Comparison of ENCODE assay signal across 20 cellular contexts in the genomic region with DNA sequence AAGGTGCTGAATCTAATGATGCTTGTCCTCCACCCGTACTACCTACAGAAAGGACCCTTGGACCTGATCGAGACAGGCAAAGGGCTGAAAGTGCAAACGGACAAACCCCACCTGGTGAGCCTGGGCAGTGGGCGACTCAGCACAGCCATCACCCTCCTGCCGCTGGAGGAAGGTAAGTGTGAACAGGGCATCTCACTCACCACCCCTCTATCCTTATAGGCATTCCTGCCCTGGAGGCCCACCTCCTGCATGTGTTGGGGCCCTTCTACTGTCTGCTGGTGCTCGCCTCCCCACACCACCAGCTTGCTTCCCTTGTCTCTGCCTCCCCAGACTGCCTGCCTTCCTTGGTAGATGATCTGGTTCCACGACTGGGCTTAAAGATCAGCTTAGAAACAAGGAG. TPM values are rescaled to one million over a fixed set of nuclear protein-coding genes. Genes with fewer than 3 reads are reported as not detected.
DNase-seq lines count a peak whose midpoint lies in the region; ATAC-seq and TF ChIP-seq lines count a peak whose summit lies in the region.
"Had no signal": no experiment of that assay in that cellular context is flagged by ENCODE, and none has a peak within 500 bp of the region (broad histone marks: within the 10 kb centered on the region; RNA-seq: fewer than 3 reads in every experiment).

No MANE protein-coding gene starts in this region.

- no peaks in the 10 kb centered on the region for H3K9me2 ChIP-seq in GM23338 (ENCODE audit: insufficient read depth)

- H3F3A ChIP-seq in GM23338 (replicated peaks; ENCODE audit: low read depth) (peaks cover 10% of the 10 kb centered on the region), smooth muscle cell (ENCODE audit: low read depth) (peaks cover 12% of the 10 kb centered on the region)

- peaks cover 68% of the 10 kb centered on the region for H3K4me1 Mint-ChIP-seq in GM23338

- DNase-seq in GM23338 (ENCODE audit: low spot score) (no peak), adipocyte (ENCODE audit: low read depth) (no peak), smooth muscle cell (lab: John Stamatoyannopoulos, UW; ENCODE audit: unreplicated experiment) (no peak), hepatic stellate cell (ENCODE audit: low spot score) (no peak), COLO829 (ENCODE audit: low spot score) (no peak), GM19238 (ENCODE audit: insufficient read length, low spot score) (no peak)
- DNase-seq: activated CD4-positive, alpha-beta memory T cell treated with anti-CD3 and anti-CD28 coated beads for 36 hours; activated CD4-positive, CD25-positive, alpha-beta regulatory T cell; CD4-positive, alpha-beta T cell; effector CD8-positive, alpha-beta T cell; GDM1; naive thymus-derived CD4-positive, alpha-beta T cell; NCI-H1092 treated with DMSO at 0.1 percent for 48 hours; NCI-H1930 had no signal

- H3K9me3 ChIP-seq in adipocyte (ENCODE audit: control insufficient read depth, low read length) (no peaks in the 10 kb centered on the region), smooth muscle cell (replicated peaks; ENCODE audit: low read depth) (no peaks in the 10 kb centered on the region)
- H3K9me3 ChIP-seq: sigmoid colon had no signal

- peaks cover 3% of the 10 kb centered on the region; the same call in 2 of the 3 replicates for H3K9me3 Mint-ChIP-seq in GM23338
- H3K9me3 Mint-ChIP-seq: activated CD4-positive, alpha-beta memory T cell treated with anti-CD3 and anti-CD28 coated beads for 36 hours; CD4-positive, alpha-beta T cell; memory B cell; naive thymus-derived CD4-positive, alpha-beta T cell had no signal

- H3K27ac Mint-ChIP-seq in GM23338, result peak overlapping the region; percentile 80
- H3K27ac Mint-ChIP-seq: activated CD4-positive, alpha-beta memory T cell treated with anti-CD3 and anti-CD28 coated beads for 36 hours; CD4-positive, alpha-beta T cell; memory B cell; naive thymus-derived CD4-positive, alpha-beta T cell had no signal

- H2AFZ ChIP-seq in GM23338 (no peak overlapping the region; the same call in 1 of the 2 replicates), smooth muscle cell (ENCODE audit: low read depth) (no peak overlapping the region)
- H2AFZ ChIP-seq: parathyroid adenoma had no signal

- H3K4me3 ChIP-seq in GM23338 (no peak overlapping the region), adipocyte (ENCODE audit: low read length) (no peak overlapping the region), smooth muscle cell (no peak overlapping the region)
- H3K4me3 ChIP-seq: sigmoid colon had no signal

- H3K79me2 ChIP-seq in GM23338 (replicated peaks; ENCODE audit: insufficient read depth) (no peaks in the 10 kb centered on the region), smooth muscle cell (ENCODE audit: low read depth) (peaks cover 35% of the 10 kb centered on the region)
- H3K79me2 ChIP-seq: parathyroid adenoma had no signal

- H3K9ac ChIP-seq in adipocyte (ENCODE audit: low read length) (peak overlapping the region; percentile 16), smooth muscle cell (ENCODE audit: low read depth) (no peak overlapping the region)
- H3K9ac ChIP-seq: parathyroid adenoma had no signal

- H3K4me2 ChIP-seq in GM23338, result peak overlapping the region; percentile 48
- no peak overlapping the region for H3K4me2 ChIP-seq in smooth muscle cell

- no peaks in the 10 kb centered on the region for H3K36me3 ChIP-seq in GM23338 (ENCODE audit: insufficient read depth)
- H3K36me3 ChIP-seq in adipocyte (ENCODE audit: control insufficient read depth, insufficient read depth, low read length, severe bottlenecking), result peaks cover 45% of the 10 kb centered on the region
- H3K36me3 ChIP-seq in smooth muscle cell (ENCODE audit: low read depth), result no peaks in the 10 kb centered on the region

- TF ChIP-seq CTCF in GM23338 (conservative IDR thresholded peaks at IDR 0.05; ENCODE audit: low read depth in 2 of 2) (no peak), smooth muscle cell (IDR thresholded peaks at IDR 0.05; ENCODE audit: borderline replicate concordance, insufficient read depth, poor library complexity, severe bottlenecking) (no peak)

- peaks cover 62% of the 10 kb centered on the region for H3K4me1 ChIP-seq in GM23338 (ENCODE audit: insufficient read depth)
- peaks cover 73% of the 10 kb centered on the region for H3K4me1 ChIP-seq in adipocyte (ENCODE audit: control insufficient read depth, insufficient read depth, low read length)
- H3K4me1 ChIP-seq in smooth muscle cell (ENCODE audit: low read depth), result peaks cover 63% of the 10 kb centered on the region
- H3K4me1 ChIP-seq: parathyroid adenoma had no signal

- H4K20me1 ChIP-seq in GM23338 (replicated peaks; ENCODE audit: insufficient read depth) (no peaks in the 10 kb centered on the region), smooth muscle cell (ENCODE audit: low read depth) (peaks cover 5% of the 10 kb centered on the region)

- no peak for ATAC-seq in GM23338
- no peak for ATAC-seq in GM19324 (IDR thresholded peaks at IDR 0.05; ENCODE audit: low FRiP score, unreplicated experiment)
- ATAC-seq: esophagus mucosa; naive thymus-derived CD4-positive, alpha-beta T cell had no signal

- peaks cover 32% of the 10 kb centered on the region for H3K27me3 Mint-ChIP-seq in GM23338 (ENCODE audit: insufficient read depth, low read depth, poor library complexity)

- H3K36me3 Mint-ChIP-seq in GM23338 (ENCODE audit: low read depth), result peaks cover 4% of the 10 kb centered on the region; the same call in 1 of the 3 replicates
- H3K36me3 Mint-ChIP-seq: activated CD4-positive, alpha-beta memory T cell treated with anti-CD3 and anti-CD28 coated beads for 36 hours had no signal

- H3K27me3 ChIP-seq in GM23338 (ENCODE audit: insufficient read depth), result peaks cover 25% of the 10 kb centered on the region
- H3K27me3 ChIP-seq in adipocyte (replicated peaks; ENCODE audit: control insufficient read depth, insufficient read depth, low read length), result no peaks in the 10 kb centered on the region
- no peaks in the 10 kb centered on the region for H3K27me3 ChIP-seq in layer of hippocampus (ENCODE audit: control insufficient read depth, insufficient read depth, low read length)
- H3K27me3 ChIP-seq in smooth muscle cell (ENCODE audit: low read depth), result no peaks in the 10 kb centered on the region
- H3K27me3 ChIP-seq: sigmoid colon had no signal

- H3K27ac ChIP-seq in GM23338 (ENCODE audit: low read depth) (peak overlapping the region; percentile 59; the same call in 1 of the 2 replicates), layer of hippocampus (ENCODE audit: low read depth, low read length) (peak overlapping the region; percentile 52), smooth muscle cell (ENCODE audit: low read depth) (peak overlapping the region; percentile 99)
- H3K27ac ChIP-seq: parathyroid adenoma, sigmoid colon had no signal

- 86% methylated on average over 7 of the region's 7 CpGs for WGBS in smooth muscle cell (ENCODE audit: low lambda C conversion rate)

- H3K4me3 Mint-ChIP-seq in GM23338, result no peak overlapping the region; the same call in 2 of the 3 replicates
- H3K4me3 Mint-ChIP-seq: activated CD4-positive, alpha-beta memory T cell treated with anti-CD3 and anti-CD28 coated beads for 36 hours; CD4-positive, alpha-beta T cell; memory B cell; naive thymus-derived CD4-positive, alpha-beta T cell had no signal

TF ChIP-seq in GM23338, 12 proteins besides CTCF, POLR2A, EP300 and RAD21 (continues in another document):
- TF ChIP-seq EZH2 (IDR thresholded peaks at IDR 0.05; ENCODE audit: low read depth, unreplicated experiment), result no peak
- TF ChIP-seq, protein P1, sequence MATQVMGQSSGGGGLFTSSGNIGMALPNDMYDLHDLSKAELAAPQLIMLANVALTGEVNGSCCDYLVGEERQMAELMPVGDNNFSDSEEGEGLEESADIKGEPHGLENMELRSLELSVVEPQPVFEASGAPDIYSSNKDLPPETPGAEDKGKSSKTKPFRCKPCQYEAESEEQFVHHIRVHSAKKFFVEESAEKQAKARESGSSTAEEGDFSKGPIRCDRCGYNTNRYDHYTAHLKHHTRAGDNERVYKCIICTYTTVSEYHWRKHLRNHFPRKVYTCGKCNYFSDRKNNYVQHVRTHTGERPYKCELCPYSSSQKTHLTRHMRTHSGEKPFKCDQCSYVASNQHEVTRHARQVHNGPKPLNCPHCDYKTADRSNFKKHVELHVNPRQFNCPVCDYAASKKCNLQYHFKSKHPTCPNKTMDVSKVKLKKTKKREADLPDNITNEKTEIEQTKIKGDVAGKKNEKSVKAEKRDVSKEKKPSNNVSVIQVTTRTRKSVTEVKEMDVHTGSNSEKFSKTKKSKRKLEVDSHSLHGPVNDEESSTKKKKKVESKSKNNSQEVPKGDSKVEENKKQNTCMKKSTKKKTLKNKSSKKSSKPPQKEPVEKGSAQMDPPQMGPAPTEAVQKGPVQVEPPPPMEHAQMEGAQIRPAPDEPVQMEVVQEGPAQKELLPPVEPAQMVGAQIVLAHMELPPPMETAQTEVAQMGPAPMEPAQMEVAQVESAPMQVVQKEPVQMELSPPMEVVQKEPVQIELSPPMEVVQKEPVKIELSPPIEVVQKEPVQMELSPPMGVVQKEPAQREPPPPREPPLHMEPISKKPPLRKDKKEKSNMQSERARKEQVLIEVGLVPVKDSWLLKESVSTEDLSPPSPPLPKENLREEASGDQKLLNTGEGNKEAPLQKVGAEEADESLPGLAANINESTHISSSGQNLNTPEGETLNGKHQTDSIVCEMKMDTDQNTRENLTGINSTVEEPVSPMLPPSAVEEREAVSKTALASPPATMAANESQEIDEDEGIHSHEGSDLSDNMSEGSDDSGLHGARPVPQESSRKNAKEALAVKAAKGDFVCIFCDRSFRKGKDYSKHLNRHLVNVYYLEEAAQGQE (IDR thresholded peaks at IDR 0.05; ENCODE audit: unreplicated experiment), result no peak

RNA-seq across cellular contexts. Expression of a gene that starts 7.1 kb away (rescaled TPM):
- 85.2 and 93.9 TPM in 2 replicates for total RNA-seq in GM23338 (2014; rRNA removed; shearing (Covaris generic))
- polyA plus RNA-seq in GM23338 (2016; fragmentation: Nextera tagmentation; extraction: Ambion mirVana) (45.3 and 46.0 TPM in 2 replicates), smooth muscle cell (86.0 and 103 TPM in 2 replicates)
- 89.0 and 112 TPM in 2 replicates for total RNA-seq in smooth muscle cell

RNA-seq across cellular contexts. Expression of a gene that starts 42.3 kb away (rescaled TPM):
- 106 and 109 TPM in 2 replicates for total RNA-seq in GM23338 (2014; rRNA removed; shearing (Covaris generic))
- polyA plus RNA-seq in GM23338 (2016; fragmentation: Nextera tagmentation; extraction: Ambion mirVana) (79.9 and 83.3 TPM in 2 replicates), smooth muscle cell (228 and 285 TPM in 2 replicates)
- total RNA-seq in smooth muscle cell, result 314 and 331 TPM in 2 replicates

RNA-seq across cellular contexts. Expression of a gene that starts 48.8 kb away (rescaled TPM):
- total RNA-seq in GM23338 (2014; rRNA removed; shearing (Covaris generic)), result 11.1 and 12.8 TPM in 2 replicates
- 4.3 and 4.6 TPM in 2 replicates for polyA plus RNA-seq in GM23338 (2016; fragmentation: Nextera tagmentation; extraction: Ambion mirVana)
- total RNA-seq in smooth muscle cell, result 31.6 and 52.3 TPM in 2 replicates
- polyA plus RNA-seq in smooth muscle cell, result 11.9 and 12.8 TPM in 2 replicates
